ENCODE assay signal across 11 cellular contexts in the genomic region with DNA sequence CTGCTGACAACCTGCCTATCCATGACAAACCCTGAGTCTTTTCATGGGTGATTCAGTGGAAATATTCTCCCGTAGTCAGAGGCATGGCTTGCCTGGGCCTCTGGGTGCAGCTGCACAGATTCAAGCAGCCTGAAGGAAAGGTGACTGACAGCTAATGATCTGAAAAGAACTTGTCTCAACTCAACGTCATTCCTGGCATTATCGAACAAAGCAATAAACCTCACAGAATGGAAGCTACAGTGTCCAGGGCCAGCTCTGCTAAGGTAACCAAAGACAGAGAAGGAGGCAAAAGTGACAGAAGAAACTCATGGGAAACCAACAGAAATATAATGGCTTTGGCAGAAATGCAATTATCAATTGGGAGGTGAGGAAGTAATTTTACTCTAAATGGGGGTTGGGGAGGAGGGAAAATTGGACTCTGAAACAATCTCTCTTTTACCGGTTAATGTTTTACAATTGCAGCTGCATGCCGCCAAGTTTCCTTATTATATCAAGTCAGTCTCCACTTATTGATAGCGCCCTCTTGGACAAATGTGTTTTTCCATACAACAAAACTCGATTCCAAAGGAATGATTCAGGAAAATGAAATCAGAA. TPM values are rescaled to one million over a fixed set of nuclear protein-coding genes. Genes with fewer than 3 reads are reported as not detected.
DNase-seq lines count a peak whose midpoint lies in the region; ATAC-seq and TF ChIP-seq lines count a peak whose summit lies in the region.
"Had no signal": no experiment of that assay in that cellular context is flagged by ENCODE, and none has a peak within 500 bp of the region (broad histone marks: within the 10 kb centered on the region; RNA-seq: fewer than 3 reads in every experiment).

No MANE protein-coding gene starts in this region.

- TF ChIP-seq EP300 in esophagus muscularis mucosa (IDR thresholded peaks at IDR 0.05) (no peak), upper lobe of left lung (IDR thresholded peaks at IDR 0.05) (no peak)

- H3K9me3 ChIP-seq in heart left ventricle, result no peaks in the 10 kb centered on the region
- no peaks in the 10 kb centered on the region for H3K9me3 ChIP-seq in esophagus muscularis mucosa
- H3K9me3 ChIP-seq in muscle layer of duodenum (ENCODE audit: control insufficient read depth in 1 of 2, low read length in 2 of 2), result no peaks in the 10 kb centered on the region
- H3K9me3 ChIP-seq in upper lobe of left lung, result no peaks in the 10 kb centered on the region
- H3K9me3 ChIP-seq in CD4-positive, alpha-beta T cell (ENCODE audit: control insufficient read depth, low read length), result no peaks in the 10 kb centered on the region

- peaks cover 0 to 7% (median 0%) of the 10 kb centered on the region in 9 donors for H3K36me3 ChIP-seq in heart left ventricle
- peaks cover 0 to 9% (median 0%) of the 10 kb centered on the region in 4 donors for H3K36me3 ChIP-seq in esophagus muscularis mucosa
- H3K36me3 ChIP-seq in muscle layer of duodenum (ENCODE audit: control insufficient read depth in 1 of 2, insufficient read depth in 2 of 2, low read length in 2 of 2), result no peaks in the 10 kb centered on the region
- H3K36me3 ChIP-seq in upper lobe of left lung, result peaks cover 0 to 8% (median 0%) of the 10 kb centered on the region in 4 donors

- POLR2A ChIA-PET in CD4-positive, alpha-beta T cell (lab: Charles Lee), result no interaction called here

- H3K4me1 ChIP-seq in heart left ventricle (peaks cover 9 to 99% (median 65%) of the 10 kb centered on the region in 12 donors), esophagus muscularis mucosa (peaks cover 82 to 98% (median 97%) of the 10 kb centered on the region in 4 donors), muscle layer of duodenum (ENCODE audit: control insufficient read depth in 1 of 2, insufficient read depth in 2 of 2, low read length in 2 of 2) (peaks cover 26 to 52% of the 10 kb centered on the region in 2 donors), upper lobe of left lung (peaks cover 71 to 87% (median 78%) of the 10 kb centered on the region in 4 donors)

- H3K27ac ChIP-seq in heart left ventricle (peak overlapping the region in 10 of 12 donors; percentile 1 to 76 (median 28)), esophagus muscularis mucosa (replicated peaks in 1 of 4) (peak overlapping the region in 3 of 4 donors; percentile 66 to 83 (median 74)), muscle layer of duodenum (ENCODE audit: low read length) (peak overlapping the region; percentile 56), upper lobe of left lung (peak overlapping the region in 3 of 4 donors; percentile 37 to 83 (median 64))
- no peak overlapping the region for H3K27ac ChIP-seq in CD4-positive, alpha-beta T cell (ENCODE audit: low read depth, low read length)

- intact Hi-C loops in heart left ventricle (cut with DNase I), result no loop called here
- intact Hi-C loops in left ventricle myocardium superior (cut with micrococcal nuclease), result no loop called here
- intact Hi-C loops in esophagus muscularis mucosa (cut with DNase I), result no loop called here
- intact Hi-C loops in CD4-positive, alpha-beta T cell (cut with DNase I, micrococcal nuclease), result no loop called here

- H3K27ac Mint-ChIP-seq in CD4-positive, alpha-beta T cell, result no peak overlapping the region

- H3K27me3 ChIP-seq in heart left ventricle (no peaks in the 10 kb centered on the region), esophagus muscularis mucosa (no peaks in the 10 kb centered on the region), muscle layer of duodenum (ENCODE audit: low read depth, low read length) (no peaks in the 10 kb centered on the region), upper lobe of left lung (no peaks in the 10 kb centered on the region)
- H3K27me3 ChIP-seq in CD4-positive, alpha-beta T cell (ENCODE audit: control insufficient read depth, insufficient read depth, low read length), result no peaks in the 10 kb centered on the region

- no peaks in the 10 kb centered on the region for H3K4me1 Mint-ChIP-seq in CD4-positive, alpha-beta T cell (ENCODE audit: low read depth)

- DNase-seq in heart left ventricle, result no peak
- no peak for DNase-seq in left ventricle myocardium superior
- DNase-seq in esophagus muscularis mucosa (ENCODE audit: extremely low spot score), result no peak
- DNase-seq in upper lobe of left lung, result no peak
- no peak for DNase-seq in CD4-positive, alpha-beta T cell
- no peak for DNase-seq in NCI-H2171 (lab: John Stamatoyannopoulos, UW)
- DNase-seq: activated naive CD4-positive, alpha-beta T cell; hippocampal formation; NCI-H526 treated with DMSO at 0.1 percent for 48 hours had no signal

- no peaks in the 10 kb centered on the region for H3K36me3 Mint-ChIP-seq in CD4-positive, alpha-beta T cell (ENCODE audit: low read depth)

- CTCF ChIA-PET in CD4-positive, alpha-beta T cell (lab: Charles Lee), result no interaction called here

- no peak overlapping the region for H3K4me3 Mint-ChIP-seq in CD4-positive, alpha-beta T cell

- TF ChIP-seq CTCF in heart left ventricle (IDR thresholded peaks at IDR 0.05) (no peak), esophagus muscularis mucosa (IDR thresholded peaks at IDR 0.05) (no peak), upper lobe of left lung (IDR thresholded peaks at IDR 0.05) (no peak)
- no peak for TF ChIP-seq CTCF in CD4-positive, alpha-beta T cell (IDR thresholded peaks at IDR 0.05)

- 39 to 53% (median 49%) methylated on average over 7 of the region's 7 CpGs for WGBS in heart left ventricle, 4 donors
- 74% methylated on average over 7 of the region's 7 CpGs for WGBS in esophagus muscularis mucosa
- WGBS in upper lobe of left lung, 2 donors, result 44 to 62% methylated on average over 7 of the region's 7 CpGs

- no peak overlapping the region for H3K4me3 ChIP-seq in heart left ventricle
- H3K4me3 ChIP-seq in esophagus muscularis mucosa, result no peak overlapping the region
- H3K4me3 ChIP-seq in muscle layer of duodenum (ENCODE audit: low read depth in 1 of 2, low read length in 2 of 2), result peak overlapping the region in 1 of 2 donors; percentile 19
- H3K4me3 ChIP-seq in upper lobe of left lung, result no peak overlapping the region

- no peak for TF ChIP-seq POLR2A in heart left ventricle (IDR thresholded peaks at IDR 0.05)
- TF ChIP-seq POLR2A in esophagus muscularis mucosa (IDR thresholded peaks at IDR 0.05; ENCODE audit: low read depth), result no peak
- no peak for TF ChIP-seq POLR2A in upper lobe of left lung (IDR thresholded peaks at IDR 0.05)

- no peaks in the 10 kb centered on the region for H3K9me3 Mint-ChIP-seq in CD4-positive, alpha-beta T cell

- H3K27me3 Mint-ChIP-seq in CD4-positive, alpha-beta T cell, result peaks cover 7% of the 10 kb centered on the region

- ATAC-seq in heart left ventricle (peak in 1 of 4 donors; percentile 16), left ventricle myocardium superior (no peak), upper lobe of left lung (ENCODE audit: low FRiP score in 2 of 2) (no peak), HG03460 (IDR thresholded peaks at IDR 0.05; ENCODE audit: unreplicated experiment) (no peak)
- ATAC-seq in CD4-positive, alpha-beta T cell (ENCODE audit: poor library complexity), result no peak

RNA-seq across cellular contexts. Expression of a gene that starts 12.9 kb away (rescaled TPM):
- total RNA-seq in heart left ventricle (10 to 100 TPM; 18.6 to 39.2 (median 31.6) TPM), left ventricle myocardium superior (41.1 TPM), esophagus muscularis mucosa (10 to 100 TPM; 44.9 to 59.2 (median 56.2) TPM), upper lobe of left lung (10 to 100 TPM; 43.6 to 76.5 (median 63.7) TPM)
- polyA plus RNA-seq in heart left ventricle, result 10 to 100 TPM in 1 of 2 donors, 1 to 10 TPM in 1; 9.3 to 15.1 TPM
- not detected for total RNA-seq in CD4-positive, alpha-beta T cell

Comparison
In these comparisons a context has a peak if more than half of its experiments do, and no peak if none do; other contexts are left out.
1. RNA of a gene that starts 12.9 kb away (total RNA-seq): 43.6 to 76.5 TPM in upper lobe of left lung, 44.9 to 59.2 TPM in esophagus muscularis mucosa, 41.1 TPM in left ventricle myocardium superior (single experiment) and 18.6 to 39.2 TPM in heart left ventricle; not detected in CD4-positive, alpha-beta T cell; every median in the first group is over 10 times any median in the second.